9 cellular contexts compared by ENCODE assay signal in genomic region chr5:131423056-131423455, GRCh38.
A peak's percentile ranks its signal among the peaks of the same experiment; 100 is the strongest.
DNase-seq lines count a peak whose midpoint lies in the region; ATAC-seq and TF ChIP-seq lines count a peak whose summit lies in the region.
"Had no signal": no experiment of that assay in that cellular context is flagged by ENCODE, and none has a peak within 500 bp of the region (broad histone marks: within the 10 kb centered on the region; RNA-seq: fewer than 3 reads in every experiment).

No MANE protein-coding gene starts in this region.

- CTCF ChIA-PET in BJ (lab: Yijun Ruan, JAX), result interaction anchor here (0.6 to 5.1 kb wide), 9 partner anchors 9 to 640 kb away, joined by 3 to 30 read pairs (median 6); partner anchors contain the start of gene ACSL6

- POLR2A ChIA-PET in BJ (lab: Charles Lee), result no interaction called here

- DNase-seq in BJ (ENCODE audit: low read depth), result no peak
- peak; percentile 15 for DNase-seq in hepatic stellate cell (ENCODE audit: low spot score)
- no peak for DNase-seq in NCI-H526 treated with DMSO at 0.1 percent for 48 hours (lab: John Stamatoyannopoulos, UW)
- no peak for DNase-seq in GM19238 (ENCODE audit: insufficient read length, low spot score)
- no peak for DNase-seq in middle frontal gyrus (ENCODE audit: extremely low spot score, low spot score)
- no peak for DNase-seq in effector CD8-positive, alpha-beta T cell (lab: John Stamatoyannopoulos, UW)
- DNase-seq: left cardiac atrium had no signal

- TF ChIP-seq CTCF in BJ (IDR thresholded peaks at IDR 0.05; ENCODE audit: insufficient read depth, low read depth, low read length) (peak; percentile 49), GM12875 (IDR thresholded peaks at IDR 0.05; ENCODE audit: borderline replicate concordance, insufficient read depth, low read depth, low read length) (peak; percentile 20; the same call in 1 of the 2 replicates)

- H3K4me3 ChIP-seq in BJ (ENCODE audit: low read depth, low read length), result no peak overlapping the region
- no peak overlapping the region for H3K4me3 ChIP-seq in GM12875 (ENCODE audit: low read depth, low read length)

- H3K27me3 ChIP-seq in BJ (ENCODE audit: control insufficient read depth, insufficient read depth, low read length), result no peaks in the 10 kb centered on the region

- peaks cover 3% of the 10 kb centered on the region; the same call in 1 of the 2 replicates for H3K36me3 ChIP-seq in BJ (ENCODE audit: control insufficient read depth, insufficient read depth, low read length)

- peak; percentile 92 for ATAC-seq in SK-N-SH treated with all-trans-retinoic acid at 6 μM for 48 hours

TF ChIP-seq in SK-N-SH treated with all-trans-retinoic acid at 6 μM for 48 hours, 23 proteins besides CTCF, POLR2A, EP300 and RAD21:
- TF ChIP-seq BACH2 (CRISPR knock-in tag; IDR thresholded peaks at IDR 0.05; ENCODE audit: borderline replicate concordance), result no peak
- TF ChIP-seq SNAI2 (CRISPR knock-in tag; IDR thresholded peaks at IDR 0.05), result no peak
- no peak for TF ChIP-seq ZFP3 (CRISPR knock-in tag; IDR thresholded peaks at IDR 0.05)
- TF ChIP-seq TCF4 (CRISPR knock-in tag; IDR thresholded peaks at IDR 0.05; ENCODE audit: borderline replicate concordance), result no peak
- no peak for TF ChIP-seq PPARA (CRISPR knock-in tag; IDR thresholded peaks at IDR 0.05; ENCODE audit: borderline replicate concordance)
- TF ChIP-seq POU6F1 (CRISPR knock-in tag; IDR thresholded peaks at IDR 0.05; ENCODE audit: borderline replicate concordance, low read depth), result no peak
- TF ChIP-seq CREB5 (CRISPR knock-in tag; IDR thresholded peaks at IDR 0.05; ENCODE audit: low read depth), result no peak
TF ChIP-seq in SK-N-SH treated with all-trans-retinoic acid at 6 μM for 48 hours: peak in this region for 0.
